In the genomic region with DNA sequence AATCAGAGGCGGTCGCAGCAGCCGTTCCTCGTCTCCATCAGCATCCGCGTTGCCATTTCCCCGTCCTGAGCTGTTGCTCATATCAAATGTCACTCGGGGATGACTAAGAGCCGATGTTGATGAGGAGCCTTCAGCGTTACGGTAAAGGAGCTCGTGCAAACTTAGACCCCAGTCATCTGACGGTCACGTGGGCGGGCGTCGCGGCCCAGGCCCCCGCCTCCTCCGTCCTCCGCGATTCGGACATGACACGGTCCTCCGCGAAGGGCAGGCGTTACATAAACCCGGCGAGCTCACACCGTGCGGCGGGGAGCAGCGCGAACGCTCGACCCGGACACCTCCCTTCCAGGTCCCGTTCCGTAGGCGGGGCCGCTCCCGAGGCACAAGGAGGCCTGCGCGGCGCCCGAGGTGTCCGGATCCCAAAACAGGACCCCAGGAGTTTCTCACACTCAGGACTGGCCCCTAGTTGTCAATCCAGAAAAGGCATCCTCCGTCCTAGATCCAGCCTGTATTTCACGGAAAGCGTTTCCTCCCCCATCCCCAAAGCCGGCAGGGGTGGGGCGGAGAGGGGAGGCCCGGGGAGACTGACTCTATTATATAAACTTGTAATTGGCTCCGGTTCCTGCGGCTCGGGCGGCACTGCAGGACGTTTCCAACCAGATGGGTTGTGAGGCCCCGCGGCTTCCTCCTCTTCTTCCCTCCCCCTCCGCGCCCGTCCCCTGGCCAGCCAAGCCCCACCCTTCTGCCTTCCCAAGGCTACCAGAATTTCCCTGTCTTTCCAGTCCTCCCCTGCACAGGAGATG, we compare ENCODE assay signal across 1 cellular context.
TF ChIP-seq lines count a peak whose summit lies in the region.

No MANE protein-coding gene starts in this region.

TF ChIP-seq in SK-N-SH, 30 proteins besides CTCF, POLR2A, EP300 and RAD21 (continued from another document):
- TF ChIP-seq, protein P1, sequence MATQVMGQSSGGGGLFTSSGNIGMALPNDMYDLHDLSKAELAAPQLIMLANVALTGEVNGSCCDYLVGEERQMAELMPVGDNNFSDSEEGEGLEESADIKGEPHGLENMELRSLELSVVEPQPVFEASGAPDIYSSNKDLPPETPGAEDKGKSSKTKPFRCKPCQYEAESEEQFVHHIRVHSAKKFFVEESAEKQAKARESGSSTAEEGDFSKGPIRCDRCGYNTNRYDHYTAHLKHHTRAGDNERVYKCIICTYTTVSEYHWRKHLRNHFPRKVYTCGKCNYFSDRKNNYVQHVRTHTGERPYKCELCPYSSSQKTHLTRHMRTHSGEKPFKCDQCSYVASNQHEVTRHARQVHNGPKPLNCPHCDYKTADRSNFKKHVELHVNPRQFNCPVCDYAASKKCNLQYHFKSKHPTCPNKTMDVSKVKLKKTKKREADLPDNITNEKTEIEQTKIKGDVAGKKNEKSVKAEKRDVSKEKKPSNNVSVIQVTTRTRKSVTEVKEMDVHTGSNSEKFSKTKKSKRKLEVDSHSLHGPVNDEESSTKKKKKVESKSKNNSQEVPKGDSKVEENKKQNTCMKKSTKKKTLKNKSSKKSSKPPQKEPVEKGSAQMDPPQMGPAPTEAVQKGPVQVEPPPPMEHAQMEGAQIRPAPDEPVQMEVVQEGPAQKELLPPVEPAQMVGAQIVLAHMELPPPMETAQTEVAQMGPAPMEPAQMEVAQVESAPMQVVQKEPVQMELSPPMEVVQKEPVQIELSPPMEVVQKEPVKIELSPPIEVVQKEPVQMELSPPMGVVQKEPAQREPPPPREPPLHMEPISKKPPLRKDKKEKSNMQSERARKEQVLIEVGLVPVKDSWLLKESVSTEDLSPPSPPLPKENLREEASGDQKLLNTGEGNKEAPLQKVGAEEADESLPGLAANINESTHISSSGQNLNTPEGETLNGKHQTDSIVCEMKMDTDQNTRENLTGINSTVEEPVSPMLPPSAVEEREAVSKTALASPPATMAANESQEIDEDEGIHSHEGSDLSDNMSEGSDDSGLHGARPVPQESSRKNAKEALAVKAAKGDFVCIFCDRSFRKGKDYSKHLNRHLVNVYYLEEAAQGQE (IDR thresholded peaks at IDR 0.05; ENCODE audit: low read depth, low read length) = no peak
- TF ChIP-seq RXRA (IDR thresholded peaks at IDR 0.05; ENCODE audit: borderline replicate concordance, low read depth) (no peak), NFIC (IDR thresholded peaks at IDR 0.05; ENCODE audit: borderline replicate concordance) (no peak), USF1 (IDR thresholded peaks at IDR 0.05; ENCODE audit: borderline replicate concordance, low read depth) (peak; percentile 89)
